ENCODE assay signal across 31 cellular contexts in genomic region chr18:70698574-70698973, GRCh38.
"Had no signal": no experiment of that assay in that cellular context is flagged by ENCODE, and none has a peak within 500 bp of the region (broad histone marks: within the 10 kb centered on the region; RNA-seq: fewer than 3 reads in every experiment).

No MANE protein-coding gene starts in this region.

- H3K36me3 ChIP-seq: adrenal gland, cardiac muscle cell had no signal

- H3K27me3 ChIP-seq: adrenal gland, cardiac muscle cell had no signal

- H3K27ac ChIP-seq: adrenal gland, cardiac muscle cell, VCaP had no signal

- H3K4me1 ChIP-seq: adrenal gland had no signal

- DNase-seq: activated B cell treated with CpG ODN at 0.5 μM for 24 hours; activated CD4-positive, alpha-beta memory T cell treated with anti-CD3 and anti-CD28 coated beads for 36 hours; activated CD4-positive, alpha-beta T cell treated with anti-CD3 and anti-CD28 coated beads for 4 hours; activated CD4-positive, alpha-beta T cell treated with anti-CD3 and anti-CD28 coated beads, Interleukin-2, amount 10 ng/mL, durations not matched to agents 24 days and 14 days; activated CD4-positive, alpha-beta T cell treated with anti-CD3 and anti-CD28 coated beads, Interleukin-2, amount 50 U/mL, for 1 hour; activated CD4-positive, alpha-beta T cell treated with anti-CD3 and anti-CD28 coated beads, Interleukin-2, amount 50 U/mL, for 4 hours; activated CD4-positive, CD25-positive, alpha-beta regulatory T cell treated with anti-CD3 and anti-CD28 coated beads, Interleukin-2, amount 50 U/mL, for 72 hours; activated CD8-positive, alpha-beta memory T cell treated with anti-CD3 and anti-CD28 coated beads, Interleukin-2, amount 50 U/mL, for 4 hours; activated CD8-positive, alpha-beta T cell treated with anti-CD3 and anti-CD28 coated beads for 36 hours; activated effector memory CD4-positive, alpha-beta T cell treated with anti-CD3 and anti-CD28 coated beads, Interleukin-2, amount 50 U/mL, for 16 hours; activated gamma-delta T cell treated with Interleukin-2 at 50 U/mL for 16 hours; activated naive CD4-positive, alpha-beta T cell; activated naive CD4-positive, alpha-beta T cell treated with anti-CD3 and anti-CD28 coated beads for 36 hours; activated naive CD4-positive, alpha-beta T cell treated with anti-CD3 and anti-CD28 coated beads, Interleukin-2, amount 50 U/mL, for 16 hours; activated naive CD8-positive, alpha-beta T cell treated with anti-CD3 and anti-CD28 coated beads for 36 hours; activated T-cell treated with anti-CD3 and anti-CD28 coated beads for 4 hours; activated T-cell treated with anti-CD3 and anti-CD28 coated beads, Interleukin-2, amount 50 U/mL, for 1 hour; activated T-cell treated with anti-CD3 and anti-CD28 coated beads, Interleukin-2, amount 50 U/mL, for 4 hours; activated T-cell treated with anti-CD3 and anti-CD28 coated beads, Interleukin-2, amount 50 U/mL, for 72 hours; adrenal gland; amniotic stem cell; aorta; caudate nucleus; cerebellar nuclear complex; T-helper 1 cell; T-helper 2 cell; T-helper 9 cell had no signal

- H3K9me3 ChIP-seq: adrenal gland had no signal

- FAIRE-seq: bronchial epithelial cell, TTC549 had no signal

- H3K4me3 ChIP-seq: adrenal gland, cardiac muscle cell had no signal
